Comparison of ENCODE assay signal across 10 cellular contexts in genomic region chr10:32417906-32418547, GRCh38.
DNase-seq lines count a peak whose midpoint lies in the region; ATAC-seq lines count a peak whose summit lies in the region.
"Had no signal": no experiment of that assay in that cellular context is flagged by ENCODE, and none has a peak within 500 bp of the region (broad histone marks: within the 10 kb centered on the region; RNA-seq: fewer than 3 reads in every experiment).

No MANE protein-coding gene starts in this region.

- no peaks in the 10 kb centered on the region for H3K27me3 ChIP-seq in adipocyte (replicated peaks; ENCODE audit: control insufficient read depth, insufficient read depth, low read length)
- H3K27me3 ChIP-seq: Peyer's patch had no signal

- H3K36me3 ChIP-seq in adipocyte (ENCODE audit: control insufficient read depth, insufficient read depth, low read length, severe bottlenecking), result no peaks in the 10 kb centered on the region
- H3K36me3 ChIP-seq: Peyer's patch had no signal

- peak; percentile 72 for DNase-seq in AG20443 (ENCODE audit: low spot score)
- DNase-seq in adipocyte (ENCODE audit: low read depth), result peak; percentile 95
- peak; percentile 43 for DNase-seq in globus pallidus (ENCODE audit: low spot score)
- DNase-seq in putamen (ENCODE audit: low spot score), result peak; percentile 18
- DNase-seq in iPS-NIHi7 (ENCODE audit: extremely low spot score), result no peak
- no peak for DNase-seq in ecto neural progenitor cell (ENCODE audit: low spot score)
- DNase-seq in NCI-H1417 (lab: John Stamatoyannopoulos, UW), result no peak
- DNase-seq: activated T-cell treated with anti-CD3 and anti-CD28 coated beads, Interleukin-2, amount 50 U/mL, for 48 hours; Peyer's patch had no signal

- peak overlapping the region; percentile 56 for H3K4me3 ChIP-seq in adipocyte (ENCODE audit: low read length)
- H3K4me3 ChIP-seq: Peyer's patch had no signal

- H3K9ac ChIP-seq in adipocyte (ENCODE audit: low read length), result peak overlapping the region; percentile 67

- peaks cover 25% of the 10 kb centered on the region for H3K4me1 ChIP-seq in adipocyte (ENCODE audit: control insufficient read depth, insufficient read depth, low read length)
- H3K4me1 ChIP-seq: Peyer's patch had no signal

- no peak for ATAC-seq in HG03139 (IDR thresholded peaks at IDR 0.05; ENCODE audit: unreplicated experiment)

- H3K9me3 ChIP-seq in adipocyte (ENCODE audit: control insufficient read depth, low read length), result no peaks in the 10 kb centered on the region
- H3K9me3 ChIP-seq: Peyer's patch had no signal

Comparison
In these comparisons a context has a peak if more than half of its experiments do, and no peak if none do; other contexts are left out.
1. DNase-seq: peak in AG20443 (single experiment), adipocyte (single experiment), globus pallidus (single experiment) and putamen (single experiment); none in iPS-NIHi7 (single experiment), ecto neural progenitor cell (single experiment) and NCI-H1417 (0 of 3).